ENCODE assay signal across 8 cellular contexts in the genomic region with DNA sequence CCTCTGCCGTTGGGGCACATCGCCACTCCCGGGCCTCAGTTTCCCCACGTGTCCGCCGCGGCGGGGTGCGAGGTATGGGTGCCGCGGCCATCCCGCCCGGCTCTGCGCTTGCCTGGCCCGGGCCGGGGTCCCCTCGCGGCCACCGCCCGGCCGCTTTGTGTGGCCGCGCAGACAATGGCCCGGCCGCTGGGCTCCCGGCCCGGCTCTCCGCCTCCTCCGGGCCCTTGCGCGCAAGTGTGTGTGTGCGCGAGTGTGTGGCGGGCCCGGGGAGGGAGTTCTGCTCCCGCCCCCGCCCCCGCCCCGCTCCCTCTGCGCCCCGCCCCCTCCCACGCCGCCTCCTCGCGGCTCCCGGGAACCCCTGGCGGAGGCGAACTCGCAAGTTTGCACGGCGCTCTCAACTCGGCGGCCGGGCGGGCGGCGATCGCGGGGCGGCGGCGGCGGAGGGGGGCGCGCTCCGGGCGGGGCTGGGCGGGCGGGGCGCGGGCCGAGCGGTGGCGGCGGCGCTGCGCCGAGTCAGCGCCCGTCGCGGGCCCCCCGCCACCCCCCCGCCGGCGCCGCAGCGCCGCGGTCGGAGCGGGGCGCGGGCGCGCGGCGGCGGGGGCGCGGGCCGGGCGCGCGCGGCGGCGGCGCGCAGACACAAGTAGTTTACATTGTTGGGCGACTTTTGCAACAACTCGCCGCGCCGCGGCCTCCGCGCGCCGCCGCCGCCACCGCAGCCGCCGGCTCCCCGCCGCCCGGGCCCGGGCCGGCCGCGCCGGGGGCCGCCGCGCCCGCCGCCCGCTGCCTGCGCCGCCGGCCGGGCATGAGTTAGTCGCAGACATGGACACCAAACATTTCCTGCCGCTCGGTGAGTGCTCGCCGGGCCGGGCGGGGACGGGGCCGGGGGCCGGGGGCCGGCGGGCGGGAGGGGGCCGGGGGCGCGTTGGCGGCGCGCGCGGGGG. TPM values are rescaled to one million over a fixed set of nuclear protein-coding genes. Genes with fewer than 3 reads are reported as not detected.
DNase-seq lines count a peak whose midpoint lies in the region; ATAC-seq and TF ChIP-seq lines count a peak whose summit lies in the region.

A gene (plus strand): TSS at position 643 of the 941 bp plus-strand sequence. CDS start 177 bp downstream, at position 820.

- peak; percentile 78 for ATAC-seq in body of pancreas
- no peak for ATAC-seq in GM19397 (IDR thresholded peaks at IDR 0.05; ENCODE audit: unreplicated experiment)
- ATAC-seq in HG02885 (IDR thresholded peaks at IDR 0.05; ENCODE audit: poor library complexity, unreplicated experiment) = no peak

- H2AFZ ChIP-seq in Loucy (ENCODE audit: low read length) = peak within 1 kb of the TSS; percentile 84

- peak within 1 kb of the TSS; percentile 99 for H3K4me2 ChIP-seq in Loucy (ENCODE audit: low read depth, low read length, poor library complexity, severe bottlenecking)

- H3K36me3 ChIP-seq in Loucy (ENCODE audit: insufficient read depth, low read length) (no peaks in the 10 kb centered on the region), body of pancreas (replicated peaks in 1 of 2; ENCODE audit: insufficient read depth in 1 of 2, low read depth in 2 of 2) (no peaks in the 10 kb centered on the region)

- DNase-seq in GDM1 (lab: John Stamatoyannopoulos, UW) (peak; percentile 69), T1000 (lab: John Stamatoyannopoulos, UW) (peak; percentile 49), body of pancreas (peak; percentile 86 to 89 (median 88)), hippocampal formation (lab: John Stamatoyannopoulos, UW) (peak; percentile 56 to 64), renal cortical epithelial cell (ENCODE audit: low read depth) (peak; percentile 21)

- peaks cover 4% of the 10 kb centered on the region; the same call in 1 of the 2 replicates for H3F3A ChIP-seq in Loucy (ENCODE audit: low read depth)

- TF ChIP-seq POLR2A in body of pancreas (IDR thresholded peaks at IDR 0.05) = peak; percentile 60 to 87 (median 70)

- peaks cover 44% of the 10 kb centered on the region for H3K4me1 ChIP-seq in Loucy (ENCODE audit: insufficient read depth, low read length, poor library complexity, severe bottlenecking)
- peaks cover 72% of the 10 kb centered on the region for H3K4me1 ChIP-seq in body of pancreas

- peak within 1 kb of the TSS; percentile 83 for H3K9ac ChIP-seq in Loucy (ENCODE audit: low read depth, low read length, poor library complexity, severe bottlenecking)

- H4K20me1 ChIP-seq in Loucy (ENCODE audit: insufficient read depth, low read length, poor library complexity, severe bottlenecking) = peaks cover 24% of the 10 kb centered on the region

- H3K9me2 ChIP-seq in Loucy (replicated peaks; ENCODE audit: low read depth, low read length) = no peaks in the 10 kb centered on the region

- TF ChIP-seq CTCF in Loucy (conservative IDR thresholded peaks at IDR 0.05; ENCODE audit: low read length) (no peak), body of pancreas (IDR thresholded peaks at IDR 0.05) (peak in 1 of 7 experiments; percentile 35)

- peak within 1 kb of the TSS; percentile 81 to 95 (median 92) for H3K27ac ChIP-seq in body of pancreas

- H3K9me3 ChIP-seq in Loucy (ENCODE audit: insufficient read depth, low read depth, low read length) (no peaks in the 10 kb centered on the region), body of pancreas (no peaks in the 10 kb centered on the region)

- intact Hi-C loops in body of pancreas (cut with DNase I) = no loop called here

- peaks cover 42% of the 10 kb centered on the region for H3K79me2 ChIP-seq in Loucy (ENCODE audit: insufficient read depth, low read length)

- H3K4me3 ChIP-seq in Loucy (ENCODE audit: low read length, poor library complexity, severe bottlenecking) = peak within 1 kb of the TSS; percentile 94
- H3K4me3 ChIP-seq in body of pancreas = peak within 1 kb of the TSS; percentile 55 to 74

- H3K27me3 ChIP-seq in Loucy (ENCODE audit: insufficient read depth, low read length, poor library complexity, severe bottlenecking) = no peaks in the 10 kb centered on the region
- no peaks in the 10 kb centered on the region for H3K27me3 ChIP-seq in body of pancreas

- WGBS in body of pancreas, 2 donors = 1% methylated on average over 17 to 38 of the region's 164 CpGs

RNA-seq across cellular contexts. Expression of the gene that starts here (rescaled TPM):
- total RNA-seq in body of pancreas = 10 to 100 TPM; 31.4 to 41.9 TPM
- total RNA-seq in renal cortical epithelial cell = 8.3 and 26.5 TPM in 2 replicates

Comparison
In these comparisons a context has a peak if more than half of its experiments do, and no peak if none do; other contexts are left out.
1. DNase-seq: peak in every context shown above with its lines; median percentile 88 in body of pancreas; 69 in GDM1; 60 in hippocampal formation; 49 in T1000; 21 in renal cortical epithelial cell.